Comparison of ENCODE assay signal across 30 cellular contexts in genomic region chr19:50506700-50507099, GRCh38. TPM values are rescaled to one million over a fixed set of nuclear protein-coding genes. Genes with fewer than 3 reads are reported as not detected.
"Had no signal": no experiment of that assay in that cellular context is flagged by ENCODE, and none has a peak within 500 bp of the region (broad histone marks: within the 10 kb centered on the region; RNA-seq: fewer than 3 reads in every experiment).

No MANE protein-coding gene starts in this region.

- DNase-seq: activated CD4-positive, alpha-beta T cell treated with anti-CD3 and anti-CD28 coated beads for 1 hour; activated CD4-positive, alpha-beta T cell treated with anti-CD3 and anti-CD28 coated beads, Interleukin-2, amount 50 U/mL, for 48 hours; activated CD4-positive, CD25-positive, alpha-beta regulatory T cell; activated CD8-positive, alpha-beta T cell treated with anti-CD3 and anti-CD28 coated beads, Interleukin-2, amount 10 ng/mL, durations not matched to agents 7 days and 5 days; activated naive CD4-positive, alpha-beta T cell treated with anti-CD3 and anti-CD28 coated beads, Interleukin-2, amount 10 ng/mL, durations not matched to agents 7 days and 5 days; activated naive CD8-positive, alpha-beta T cell treated with anti-CD3 and anti-CD28 coated beads, Interleukin-2, amount 50 U/mL, for 24 hours; activated T-cell treated with anti-CD3 and anti-CD28 coated beads, Interleukin-2, amount 50 U/mL, for 24 hours; anterior cingulate cortex; central memory CD4-positive, alpha-beta T cell; Kasumi-1; KG1; MG63; NCI-H1048; NCI-H1436 treated with DMSO at 0.1 percent for 48 hours; NCI-H1694 treated with DMSO at 0.1 percent for 48 hours; NCI-H2029; NCI-H345; NCI-H524 treated with DMSO at 0.1 percent for 48 hours; SIG-M5; T1000; WERI-Rb-1 had no signal

- H3K9me3 ChIP-seq: MG63 had no signal

- H3K4me3 ChIP-seq: MG63 had no signal

- H3K27me3 ChIP-seq: MG63 had no signal

- H3K36me3 ChIP-seq: MG63, WERI-Rb-1 had no signal

- ATAC-seq: activated CD8-positive, alpha-beta T cell treated with anti-CD3 and anti-CD28 coated beads, Interleukin-2, amount 10 ng/mL, durations not matched to agents 7 days and 5 days; activated naive CD8-positive, alpha-beta T cell treated with anti-CD3 and anti-CD28 coated beads, Interleukin-2, amount 50 U/mL, for 24 hours; Panc1 had no signal

- H3K27ac ChIP-seq: WERI-Rb-1 had no signal

RNA-seq across cellular contexts. Expression of gene ASPDH, which starts 7.0 kb away (rescaled TPM):
- total RNA-seq: activated CD4-positive, alpha-beta T cell treated with anti-CD3 and anti-CD28 coated beads, Interleukin-2, amount 10 ng/mL, durations not matched to agents 24 days and 14 days; activated CD8-positive, alpha-beta T cell treated with anti-CD3 and anti-CD28 coated beads, Interleukin-2, amount 10 ng/mL, durations not matched to agents 7 days and 5 days; activated T-helper 2 cell treated with anti-CD3 and anti-CD28 coated beads, Interferon-gamma antibody, Interleukin-2, Interleukin-4, amounts not matched to agents 10 μg/mL and 5 μg/mL and 100 μg/mL, durations not matched to agents 14 hours and 24 hours and 36 hours; bronchial epithelial cell; NCI-H460; RPMI7951; SK-MEL-5; T-helper 1 cell treated with Interleukin-12 subunit alpha and Interleukin-12 subunit beta and Interleukin-4 antibody, amounts not matched to agents 30 ng/mL and 1 ng/mL, for 36 hours; T-helper 2 cell treated with Interferon-gamma antibody and Interleukin-4, amounts not matched to agents 100 ng/mL and 5 ng/mL, for 36 hours had no signal

RNA-seq across cellular contexts. Expression of gene GARIN5A, which starts 30.1 kb away (rescaled TPM):
- total RNA-seq: RPMI7951 had no signal
